ENCODE assay signal across 23 cellular contexts in genomic region chr4:78363031-78363430, GRCh38.
A peak's percentile ranks its signal among the peaks of the same experiment; 100 is the strongest.
DNase-seq lines count a peak whose midpoint lies in the region; ATAC-seq, FAIRE-seq and TF ChIP-seq lines count a peak whose summit lies in the region.
"Had no signal": no experiment of that assay in that cellular context is flagged by ENCODE, and none has a peak within 500 bp of the region (broad histone marks: within the 10 kb centered on the region; RNA-seq: fewer than 3 reads in every experiment).

No MANE protein-coding gene starts in this region.

- H3K4me1 Mint-ChIP-seq in H9: peaks cover 43 to 50% of the 10 kb centered on the region in 2 experiments
- H3K4me1 Mint-ChIP-seq: CD4-positive, CD25-positive, alpha-beta regulatory T cell; CD8-positive, alpha-beta memory T cell had no signal

- H3K23ac ChIP-seq in H9 (ENCODE audit: insufficient read length, low read depth, low read length): no peak overlapping the region
- H3K23ac ChIP-seq in mesendoderm (ENCODE audit: low read length): no peak overlapping the region

- no peak overlapping the region for H2BK5ac ChIP-seq in H9 (ENCODE audit: insufficient read length, low read length)
- H2BK5ac ChIP-seq in mesendoderm (ENCODE audit: low read length): peak overlapping the region; percentile 99

- H3K36me3 Mint-ChIP-seq in H9 (ENCODE audit: insufficient read depth in 1 of 3, low read depth in 3 of 3): peaks cover 19 to 37% (median 27%) of the 10 kb centered on the region in 3 experiments; a peak in 6 of 7 replicates
- H3K36me3 Mint-ChIP-seq: CD4-positive, CD25-positive, alpha-beta regulatory T cell; CD8-positive, alpha-beta memory T cell had no signal

- in situ Hi-C loops in K562 (cut with MboI): no loop called here

- H2BK20ac ChIP-seq in H9 (ENCODE audit: low read depth, low read length, poor library complexity, severe bottlenecking): no peak overlapping the region

- H4K8ac ChIP-seq in H9 (replicated peaks; ENCODE audit: insufficient read length, low read depth, low read length): no peak overlapping the region
- no peak overlapping the region for H4K8ac ChIP-seq in mesendoderm (ENCODE audit: low read depth, low read length)

- no peak overlapping the region for H3K18ac ChIP-seq in H9 (ENCODE audit: insufficient read length, low read depth, low read length)
- H3K18ac ChIP-seq in mesendoderm (ENCODE audit: low read length): peak overlapping the region; percentile 2

- H3T11ph ChIP-seq in H9 (ENCODE audit: low read length): no peak overlapping the region

- H3K79me2 ChIP-seq in H9 (ENCODE audit: insufficient read depth, low read length) (no peaks in the 10 kb centered on the region), K562 (ENCODE audit: control insufficient read depth, insufficient read depth, low read length) (no peaks in the 10 kb centered on the region), mesendoderm (ENCODE audit: control insufficient read depth, insufficient read depth, low read length) (no peaks in the 10 kb centered on the region)

- H2BK12ac ChIP-seq in H9 (ENCODE audit: insufficient read length, low read depth, low read length): no peak overlapping the region

- H2BK120ac ChIP-seq in H9 (ENCODE audit: low read depth, low read length, poor library complexity, severe bottlenecking) (no peak overlapping the region), mesendoderm (ENCODE audit: low read depth, low read length) (no peak overlapping the region)

- no TSS peak for BruUV-seq in K562 (replicated peaks; lab: Mats Ljungman, UMichigan)

- no peaks in the 10 kb centered on the region for H3K9me1 ChIP-seq in K562 (ENCODE audit: control insufficient read depth, insufficient read depth, low read length)

- no peaks in the 10 kb centered on the region for H3K27me3 ChIP-seq in H9 (ENCODE audit: insufficient read depth, low read length)
- H3K27me3 ChIP-seq in K562 (ENCODE audit: control insufficient read depth in 2 of 2, insufficient read depth in 2 of 2, low read length in 2 of 2): no peaks in the 10 kb centered on the region
- no peaks in the 10 kb centered on the region for H3K27me3 ChIP-seq in mesendoderm (ENCODE audit: insufficient read depth, low read length, poor library complexity)
- H3K27me3 ChIP-seq: BE2C had no signal

- H2AFZ ChIP-seq in H9 (ENCODE audit: low read length) (no peak overlapping the region), K562 (ENCODE audit: low read depth, low read length) (no peak overlapping the region)
- H2AFZ ChIP-seq: GM23338 had no signal

- H3K9me3 Mint-ChIP-seq in H9: no peaks in the 10 kb centered on the region
- H3K9me3 Mint-ChIP-seq: GM23338 had no signal

- no peaks in the 10 kb centered on the region for H3K23me2 ChIP-seq in H9 (ENCODE audit: insufficient read length, low read depth, low read length, poor library complexity, severe bottlenecking)

- H3K27ac ChIP-seq in H9 (ENCODE audit: insufficient read length, low read depth, low read length) (no peak overlapping the region), K562 (ENCODE audit: extremely low read depth, low read depth, low read length) (no peak overlapping the region), mesendoderm (ENCODE audit: low read depth, low read length) (peak overlapping the region; percentile 8), substantia nigra (ENCODE audit: low read depth, low read length, poor library complexity, severe bottlenecking) (no peak overlapping the region)

- WGBS in H9 (ENCODE audit: extremely low coverage, insufficient read length, low lambda C conversion rate): no CpG with 5 or more reads among the region's 5 CpGs
- 2% methylated on average over 5 of the region's 5 CpGs for WGBS in K562 (ENCODE audit: insufficient coverage, low coverage, missing lambda C conversion rate)
- WGBS in mesendoderm (ENCODE audit: extremely low coverage, insufficient coverage, low lambda C conversion rate): no CpG with 5 or more reads among the region's 5 CpGs

- CTCF ChIA-PET in K562 (lab: Yijun Ruan, JAX; ENCODE audit: low intra/inter-chr PET ratio): no interaction called here

- H3K4me2 ChIP-seq in H9 (ENCODE audit: insufficient read depth, insufficient read length, low read length): no peak overlapping the region
- no peak overlapping the region for H3K4me2 ChIP-seq in K562 (ENCODE audit: insufficient read depth, low read length)
- no peak overlapping the region for H3K4me2 ChIP-seq in mesendoderm (ENCODE audit: low read length)
- H3K4me2 ChIP-seq: GM23338 had no signal

- H3K4me3 ChIP-seq in K562 (no peak overlapping the region), mesendoderm (ENCODE audit: low read length) (no peak overlapping the region)
- H3K4me3 ChIP-seq: GM23338 had no signal

- POLR2A ChIA-PET in K562 (lab: Yijun Ruan, JAX): no interaction called here

- no peak overlapping the region for H3K4me3 Mint-ChIP-seq in H9
- H3K4me3 Mint-ChIP-seq: CD4-positive, CD25-positive, alpha-beta regulatory T cell; CD8-positive, alpha-beta memory T cell; GM23338 had no signal

- no peak overlapping the region for H2BK15ac ChIP-seq in H9 (ENCODE audit: low read depth, low read length)
- H2BK15ac ChIP-seq in mesendoderm (replicated peaks; ENCODE audit: low read depth): no peak overlapping the region

- H3K4ac ChIP-seq in H9 (ENCODE audit: low read depth, low read length): no peak overlapping the region
- H3K4ac ChIP-seq in mesendoderm (ENCODE audit: low read depth, low read length): no peak overlapping the region

- peak overlapping the region in 2 of 3 experiments; percentile 27 to 87; a peak in 2 of 7 replicates for H3K27ac Mint-ChIP-seq in H9
- H3K27ac Mint-ChIP-seq: CD4-positive, CD25-positive, alpha-beta regulatory T cell; GM23338 had no signal

- ATAC-seq in K562 (no peak), GM21360 (IDR thresholded peaks at IDR 0.05; ENCODE audit: unreplicated experiment) (no peak)

- FAIRE-seq in K562 (lab: Jason Lieb, UNC): no peak
- FAIRE-seq: A204.1, G401.6, GM12892, GM18507 had no signal

- no peak for TF ChIP-seq RAD21 in K562 (CRISPR knock-in tag; conservative IDR thresholded peaks at IDR 0.05 in 1 of 2, IDR thresholded peaks at IDR 0.05 in 1 of 2)

- no peaks in the 10 kb centered on the region for H4K20me1 ChIP-seq in H9 (ENCODE audit: control insufficient read depth, insufficient read depth, insufficient read length)
- no peaks in the 10 kb centered on the region for H4K20me1 ChIP-seq in K562 (replicated peaks; ENCODE audit: control insufficient read depth, insufficient read depth, low read length)

- TF ChIP-seq CTCF in H9 (conservative IDR thresholded peaks at IDR 0.05) (no peak), K562 (IDR thresholded peaks at IDR 0.05 in 2 of 3, conservative IDR thresholded peaks at IDR 0.05 in 1 of 3; ENCODE audit: insufficient read depth in 2 of 3, low read depth in 1 of 3, low read length in 3 of 3) (no peak)

- H3K79me1 ChIP-seq in H9 (ENCODE audit: insufficient read depth, low read depth, low read length, poor library complexity, severe bottlenecking) (no peaks in the 10 kb centered on the region), mesendoderm (ENCODE audit: low read length) (peaks cover 1% of the 10 kb centered on the region)

- H3K4me1 ChIP-seq in H9 (ENCODE audit: insufficient read depth, low read length): peaks cover 17% of the 10 kb centered on the region
- H3K4me1 ChIP-seq in K562 (replicated peaks in 1 of 2; ENCODE audit: control insufficient read depth in 2 of 2, insufficient read depth in 2 of 2, low read length in 2 of 2): no peaks in the 10 kb centered on the region
- peaks cover 15% of the 10 kb centered on the region for H3K4me1 ChIP-seq in mesendoderm (ENCODE audit: control insufficient read depth, low read depth, low read length)
- H3K4me1 ChIP-seq: BE2C had no signal

- no peak for TF ChIP-seq POLR2A in K562 (conservative IDR thresholded peaks at IDR 0.05)

- TF ChIP-seq EP300 in K562 (IDR thresholded peaks at IDR 0.05; ENCODE audit: low read length): no peak

- peak; percentile 20 for DNase-seq in ELF-1 (ENCODE audit: low read depth, low spot score)
- DNase-seq in H9: no peak
- DNase-seq in K562 (ENCODE audit: extremely low read depth in 1 of 4, low spot score in 3 of 4): no peak
- peak; percentile 87 for DNase-seq in mesendoderm
- DNase-seq in NCI-H2081 (lab: John Stamatoyannopoulos, UW): no peak
- DNase-seq in substantia nigra (lab: John Stamatoyannopoulos, UW): no peak
- DNase-seq in stimulated activated naive CD4-positive, alpha-beta T cell treated with Interleukin-2 at 50 U/mL for 16 hours (lab: John Stamatoyannopoulos, UW): no peak
- DNase-seq: ACHN; BE2C; C1 segment of cervical spinal cord; CD4-positive, CD25-positive, alpha-beta regulatory T cell; CD8-positive, alpha-beta memory T cell; DMS 273 treated with DMSO at 0.1 percent for 48 hours; DMS53; DND-41; EL; H7 had no signal

- no peaks in the 10 kb centered on the region for H3K36me3 ChIP-seq in K562 (ENCODE audit: control insufficient read depth, insufficient read depth, low read length)
- peaks cover 2% of the 10 kb centered on the region for H3K36me3 ChIP-seq in mesendoderm (ENCODE audit: control insufficient read depth, insufficient read depth, low read length)

- no peaks in the 10 kb centered on the region for H3K9me3 ChIP-seq in H9 (ENCODE audit: control insufficient read depth, low read depth, low read length)
- H3K9me3 ChIP-seq in K562 (replicated peaks; ENCODE audit: control insufficient read depth, insufficient read depth, low read depth, low read length): no peaks in the 10 kb centered on the region
- H3K9me3 ChIP-seq: BE2C had no signal

- intact Hi-C loops in K562 (cut with micrococcal nuclease): no loop called here

- H2AK5ac ChIP-seq in H9 (ENCODE audit: insufficient read length, low read length) (no peak overlapping the region), mesendoderm (ENCODE audit: low read length) (peak overlapping the region; percentile 94)

- no peaks in the 10 kb centered on the region for H3K27me3 Mint-ChIP-seq in H9 (ENCODE audit: low read depth)

- no peak overlapping the region for H3K9ac ChIP-seq in H9 (ENCODE audit: extremely low read depth, insufficient read length, low read length)
- H3K9ac ChIP-seq in K562 (ENCODE audit: insufficient read depth in 1 of 2, low read depth in 2 of 2, low read length in 2 of 2): no peak overlapping the region
- peak overlapping the region; percentile 50 for H3K9ac ChIP-seq in mesendoderm (ENCODE audit: low read length)

- H3K56ac ChIP-seq in H9 (ENCODE audit: insufficient read length, low read depth, low read length) (no peak overlapping the region), mesendoderm (ENCODE audit: low read length) (peak overlapping the region; percentile 85)

- H4K91ac ChIP-seq in H9 (ENCODE audit: insufficient read length, low read depth, low read length): no peak overlapping the region

- no peak overlapping the region for H3K14ac ChIP-seq in H9 (ENCODE audit: insufficient read depth, low read length)

- no peak overlapping the region for H4K5ac ChIP-seq in H9 (ENCODE audit: insufficient read length, low read depth, low read length)
- H4K5ac ChIP-seq in mesendoderm (ENCODE audit: low read length): no peak overlapping the region

TF ChIP-seq in K562, 482 proteins besides CTCF, POLR2A, EP300 and RAD21 (continues in another document):
- no peak for TF ChIP-seq ID3 (CRISPR knock-in tag; IDR thresholded peaks at IDR 0.05)
- peak; percentile 63; the same call in 1 of the 2 replicates for TF ChIP-seq ID3 (tag; IDR thresholded peaks at IDR 0.05)

Comparison
In these comparisons a context has a peak if more than half of its experiments do, and no peak if none do; other contexts are left out.
1. DNase-seq: peak in ELF-1 (single experiment) and mesendoderm (single experiment); none in H9 (single experiment), K562 (0 of 4), NCI-H2081 (0 of 2), substantia nigra (0 of 49) and stimulated activated naive CD4-positive, alpha-beta T cell treated with Interleukin-2 at 50 U/mL for 16 hours (single experiment).